ENCODE assay signal across 8 cellular contexts in genomic region chr15:55255714-55256113, GRCh38. TPM values are rescaled to one million over a fixed set of nuclear protein-coding genes. Genes with fewer than 3 reads are reported as not detected.
A peak's percentile ranks its signal among the peaks of the same experiment; 100 is the strongest.
DNase-seq lines count a peak whose midpoint lies in the region; ATAC-seq lines count a peak whose summit lies in the region.

No MANE protein-coding gene starts in this region.

- H3K9me3 Mint-ChIP-seq in CD8-positive, alpha-beta memory T cell = no peaks in the 10 kb centered on the region

- H3K4me3 Mint-ChIP-seq in CD8-positive, alpha-beta memory T cell = peak overlapping the region; percentile 86 to 91 (median 89)

- intact Hi-C loops in left colon (cut with DNase I, micrococcal nuclease) = no loop called here

- H3K27me3 ChIP-seq in CD8-positive, alpha-beta memory T cell (ENCODE audit: insufficient read depth, low read length, poor library complexity, severe bottlenecking) = no peaks in the 10 kb centered on the region

- peak; percentile 58 for ATAC-seq in GM19324 (IDR thresholded peaks at IDR 0.05; ENCODE audit: low FRiP score, unreplicated experiment)
- ATAC-seq in left colon = peak; percentile 49
- no peak for ATAC-seq in HG03521 (IDR thresholded peaks at IDR 0.05; ENCODE audit: unreplicated experiment)

- CTCF ChIA-PET in CD8-positive, alpha-beta memory T cell (lab: Charles Lee) = interaction anchor here (1.1 to 3.7 kb wide), 5 partner anchors 9 to 39 kb away, joined by 3 to 14 read pairs (median 4); no protein-coding TSS in a partner anchor

- no peaks in the 10 kb centered on the region for H3K9me3 ChIP-seq in CD8-positive, alpha-beta memory T cell (ENCODE audit: low read length)
- H3K9me3 ChIP-seq in KOPT-K1 (ENCODE audit: insufficient read depth, low read length, poor library complexity, severe bottlenecking) = no peaks in the 10 kb centered on the region

- DNase-seq in CD8-positive, alpha-beta memory T cell = peak in 2 of 5 donors; percentile 38 to 43
- no peak for DNase-seq in left colon
- DNase-seq in HK-2 (ENCODE audit: unreplicated experiment) = no peak
- DNase-seq in DMS153 (lab: John Stamatoyannopoulos, UW) = no peak
- DNase-seq in DMS153 treated with DMSO at 0.1 percent for 48 hours (lab: John Stamatoyannopoulos, UW; ENCODE audit: unreplicated experiment) = no peak

- peak overlapping the region; percentile 91 to 98 (median 96) for H3K27ac Mint-ChIP-seq in CD8-positive, alpha-beta memory T cell

- no peaks in the 10 kb centered on the region for H3K27me3 Mint-ChIP-seq in CD8-positive, alpha-beta memory T cell

- peaks cover 58% of the 10 kb centered on the region for H3K4me1 ChIP-seq in CD8-positive, alpha-beta memory T cell (ENCODE audit: insufficient read depth, low read length)

- peak overlapping the region; percentile 63 for H3K4me3 ChIP-seq in CD8-positive, alpha-beta memory T cell (ENCODE audit: low read length)

- peaks cover 0 to 17% (median 14%) of the 10 kb centered on the region in 3 donors for H3K36me3 Mint-ChIP-seq in CD8-positive, alpha-beta memory T cell

- POLR2A ChIA-PET in CD8-positive, alpha-beta memory T cell (lab: Charles Lee) = interaction anchor here (3.5 kb wide), 1 partner anchor 12 kb away, joined by 15 read pairs; no protein-coding TSS in a partner anchor

- no peaks in the 10 kb centered on the region for H3K36me3 ChIP-seq in CD8-positive, alpha-beta memory T cell (ENCODE audit: insufficient read depth, low read length)
- no peaks in the 10 kb centered on the region for H3K36me3 ChIP-seq in KOPT-K1 (ENCODE audit: insufficient read depth, low read length)

- H3K4me1 Mint-ChIP-seq in CD8-positive, alpha-beta memory T cell = peaks cover 78 to 91% (median 82%) of the 10 kb centered on the region in 3 donors

- peak overlapping the region; percentile 52 for H3K27ac ChIP-seq in CD8-positive, alpha-beta memory T cell (ENCODE audit: low read depth, low read length)
- peak overlapping the region; percentile 75 for H3K27ac ChIP-seq in KOPT-K1 (ENCODE audit: low read depth, low read length, poor library complexity, severe bottlenecking)

RNA-seq across cellular contexts. Expression of gene RAB27A, which starts 33.9 kb away (rescaled TPM):
- 100 to 1,000 TPM; 187 to 195 TPM for total RNA-seq in CD8-positive, alpha-beta memory T cell
- polyA plus RNA-seq in CD8-positive, alpha-beta memory T cell = 132 TPM
- 10 to 100 TPM; 82.8 to 98.0 TPM for total RNA-seq in left colon

RNA-seq across cellular contexts. Expression of gene RSL24D1, which starts 59.0 kb away (rescaled TPM):
- total RNA-seq in CD8-positive, alpha-beta memory T cell = 100 to 1,000 TPM; 145 to 154 TPM
- 84.9 TPM for polyA plus RNA-seq in CD8-positive, alpha-beta memory T cell
- total RNA-seq in left colon = 10 to 100 TPM; 36.0 to 46.0 TPM
